In the genomic region with DNA sequence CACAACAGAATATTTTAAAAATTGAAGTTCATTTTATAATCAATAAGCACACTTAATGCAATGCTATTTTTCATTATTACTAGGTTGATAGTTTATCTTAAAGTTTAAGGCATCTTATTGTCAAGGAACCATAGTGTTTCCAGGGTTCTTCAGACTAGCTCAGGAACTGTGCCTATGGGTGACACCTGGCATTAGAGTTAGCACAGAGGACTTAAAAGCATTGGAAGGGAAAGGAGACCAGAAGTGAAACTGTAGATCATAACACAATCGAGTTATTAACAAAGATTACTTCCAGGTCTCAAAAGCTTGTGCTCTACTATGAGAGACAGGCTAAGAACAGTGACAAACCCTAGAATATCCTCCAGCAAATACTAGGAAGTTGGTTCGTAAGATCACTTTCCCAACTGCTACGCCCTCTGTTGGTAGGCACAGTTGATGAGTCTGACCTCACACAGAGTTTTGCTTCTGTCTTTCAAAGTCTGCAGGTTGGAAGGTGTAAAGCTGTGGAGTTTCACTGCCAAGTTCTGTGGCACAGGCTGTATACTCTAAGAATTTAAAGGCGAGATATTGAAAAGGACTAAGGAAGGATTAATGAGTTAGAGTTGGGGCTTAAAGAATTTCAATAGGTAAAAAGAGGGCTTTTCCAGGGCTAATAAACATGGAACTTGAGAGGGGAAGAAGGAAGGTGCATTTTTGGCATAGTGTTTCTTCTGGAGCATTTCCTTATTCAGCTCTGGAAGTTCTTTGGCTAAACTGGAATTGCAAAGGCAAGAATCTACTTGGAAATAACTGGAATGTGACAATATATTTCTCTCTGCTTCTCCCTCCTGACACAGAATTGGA, we compare ENCODE assay signal across 8 cellular contexts.
DNase-seq lines count a peak whose midpoint lies in the region; ATAC-seq and TF ChIP-seq lines count a peak whose summit lies in the region.

No MANE protein-coding gene starts in this region.

- H3K4me2 ChIP-seq in MM.1S (ENCODE audit: low read depth, low read length), result peak overlapping the region; percentile 7; the same call in 1 of the 2 replicates

- ATAC-seq in naive thymus-derived CD4-positive, alpha-beta T cell, result peak; percentile 66

- TF ChIP-seq CTCF in A673 (conservative IDR thresholded peaks at IDR 0.05; ENCODE audit: low read depth, low read length) (peak; percentile 90), GM12801 (IDR thresholded peaks at IDR 0.05; ENCODE audit: extremely low read depth, insufficient read length) (peak; percentile 21), HFF-Myc (IDR thresholded peaks at IDR 0.05; ENCODE audit: low read depth, low read length, missing control alignments) (peak; percentile 89), MM.1S (IDR thresholded peaks at IDR 0.05; ENCODE audit: low read length) (peak; percentile 77)

- H2AFZ ChIP-seq in MM.1S (ENCODE audit: low read length), result no peak overlapping the region

- H3K9me2 ChIP-seq in MM.1S (replicated peaks; ENCODE audit: insufficient read depth, low read length), result no peaks in the 10 kb centered on the region

- H4K20me1 ChIP-seq in MM.1S (ENCODE audit: insufficient read depth, low read length), result no peaks in the 10 kb centered on the region

- no peaks in the 10 kb centered on the region for H3K36me3 Mint-ChIP-seq in naive thymus-derived CD4-positive, alpha-beta T cell

- H3K9me3 Mint-ChIP-seq in naive thymus-derived CD4-positive, alpha-beta T cell, result peaks cover 0 to 2% (median 0%) of the 10 kb centered on the region in 11 donors

- TF ChIP-seq POLR2A in erythroblast (IDR thresholded peaks at IDR 0.05; ENCODE audit: low read length), result no peak

- H3K4me1 ChIP-seq in A673 (ENCODE audit: insufficient read depth, low read length, poor library complexity, severe bottlenecking) (peaks cover 10% of the 10 kb centered on the region), MM.1S (ENCODE audit: low read length) (no peaks in the 10 kb centered on the region)
- H3K4me1 ChIP-seq in naive thymus-derived CD4-positive, alpha-beta T cell (ENCODE audit: control insufficient read depth in 2 of 2, insufficient read depth in 2 of 2, low read length in 2 of 2), result no peaks in the 10 kb centered on the region

- H3K27me3 ChIP-seq in A673 (replicated peaks; ENCODE audit: insufficient read depth, low read depth, low read length, poor library complexity) (no peaks in the 10 kb centered on the region), MM.1S (replicated peaks; ENCODE audit: insufficient read depth, low read length) (no peaks in the 10 kb centered on the region)
- H3K27me3 ChIP-seq in naive thymus-derived CD4-positive, alpha-beta T cell (ENCODE audit: control insufficient read depth in 2 of 2, insufficient read depth in 2 of 2, low read length in 2 of 2), result no peaks in the 10 kb centered on the region

- no TSS peak for BruUV-seq in A673 (replicated peaks; lab: Mats Ljungman, UMichigan)

- H3K9me3 ChIP-seq in A673 (ENCODE audit: low read depth, low read length, poor library complexity, severe bottlenecking), result no peaks in the 10 kb centered on the region
- H3K9me3 ChIP-seq in MM.1S (replicated peaks; ENCODE audit: insufficient read depth, low read length), result no peaks in the 10 kb centered on the region
- no peaks in the 10 kb centered on the region for H3K9me3 ChIP-seq in naive thymus-derived CD4-positive, alpha-beta T cell (ENCODE audit: control insufficient read depth in 2 of 3, low read length in 3 of 3)

- peaks cover 0 to 5% (median 0%) of the 10 kb centered on the region in 5 donors for H3K27me3 Mint-ChIP-seq in naive thymus-derived CD4-positive, alpha-beta T cell

- no peak overlapping the region for H3K9ac ChIP-seq in MM.1S (ENCODE audit: low read length)

- H3K27ac Mint-ChIP-seq in naive thymus-derived CD4-positive, alpha-beta T cell, result no peak overlapping the region

- H3K27ac ChIP-seq in A673 (ENCODE audit: low read depth, low read length, poor library complexity, severe bottlenecking), result peak overlapping the region; percentile 5
- no peak overlapping the region for H3K27ac ChIP-seq in MM.1S (ENCODE audit: low read length)
- H3K27ac ChIP-seq in naive thymus-derived CD4-positive, alpha-beta T cell (ENCODE audit: low read depth, low read length), result no peak overlapping the region

- H3K36me3 ChIP-seq in A673 (ENCODE audit: insufficient read depth, low read length, poor library complexity, severe bottlenecking), result no peaks in the 10 kb centered on the region
- no peaks in the 10 kb centered on the region for H3K36me3 ChIP-seq in MM.1S (replicated peaks; ENCODE audit: insufficient read depth, low read length)
- no peaks in the 10 kb centered on the region for H3K36me3 ChIP-seq in naive thymus-derived CD4-positive, alpha-beta T cell (ENCODE audit: control insufficient read depth in 2 of 3, insufficient read depth in 3 of 3, low read length in 3 of 3)

- no peak overlapping the region for H3K4me3 Mint-ChIP-seq in naive thymus-derived CD4-positive, alpha-beta T cell

- DNase-seq in A673 (ENCODE audit: low spot score), result peak; percentile 68
- DNase-seq in HFF-Myc (ENCODE audit: extremely low read depth, low read depth), result peak; percentile 39
- peak; percentile 67 for DNase-seq in MM.1S
- peak; percentile 56 for DNase-seq in SK-N-DZ (ENCODE audit: low spot score)
- DNase-seq in erythroblast (lab: John Stamatoyannopoulos, UW), result peak; percentile 31 to 54
- peak in 2 of 9 donors; percentile 0 to 2 for DNase-seq in naive thymus-derived CD4-positive, alpha-beta T cell
- no peak for DNase-seq in T-helper 9 cell

- H3K4me3 ChIP-seq in A673 (ENCODE audit: low read depth, low read length, poor library complexity, severe bottlenecking), result no peak overlapping the region
- H3K4me3 ChIP-seq in HFF-Myc (replicated peaks; ENCODE audit: low read depth, low read length), result no peak overlapping the region
- no peak overlapping the region for H3K4me3 ChIP-seq in MM.1S (ENCODE audit: low read length)
- no peak overlapping the region for H3K4me3 ChIP-seq in naive thymus-derived CD4-positive, alpha-beta T cell (ENCODE audit: low read length)

- intact Hi-C loops in A673 (cut with micrococcal nuclease; ENCODE audit: unreplicated experiment), result loop anchor here (5.0 to 10.0 kb wide), 3 partner anchors 67 to 533 kb away; a partner anchor contains a TSS
- intact Hi-C loops in naive thymus-derived CD4-positive, alpha-beta T cell (cut with micrococcal nuclease), result loop anchor here (1.0 to 10.0 kb wide), 2 partner anchors 740 to 1227 kb away; no protein-coding TSS in a partner anchor

- peaks cover 0 to 4% (median 0%) of the 10 kb centered on the region in 7 donors for H3K4me1 Mint-ChIP-seq in naive thymus-derived CD4-positive, alpha-beta T cell

- H3K79me2 ChIP-seq in MM.1S (ENCODE audit: low read length), result no peaks in the 10 kb centered on the region

- H3F3A ChIP-seq in MM.1S (ENCODE audit: insufficient read depth, low read length), result no peaks in the 10 kb centered on the region

- POLR2A ChIA-PET in A673 (lab: Charles Lee; ENCODE audit: low non-redundant PET), result no interaction called here
- POLR2A ChIA-PET in naive thymus-derived CD4-positive, alpha-beta T cell (lab: Charles Lee), result no interaction called here

- CTCF ChIA-PET in A673 (lab: Charles Lee), result interaction anchor here (0.5 to 0.8 kb wide), 3 partner anchors 37 to 665 kb away, joined by 3 to 6 read pairs (median 3); no protein-coding TSS in a partner anchor
- CTCF ChIA-PET in naive thymus-derived CD4-positive, alpha-beta T cell (lab: Charles Lee), result interaction anchor here (0.6 kb wide), 1 partner anchor 583 kb away, joined by 3 read pairs; no protein-coding TSS in a partner anchor

Comparison
In these comparisons a context has a peak if more than half of its experiments do, and no peak if none do; other contexts are left out.
1. CTCF ChIP-seq: peak in every context shown above with its lines; median percentile 90 in A673; 89 in HFF-Myc; 77 in MM.1S; 21 in GM12801.